18 cellular contexts compared by ENCODE assay signal in genomic region chr22:19490628-19491230, GRCh38. TPM values are rescaled to one million over a fixed set of nuclear protein-coding genes. Genes with fewer than 3 reads are reported as not detected.
DNase-seq lines count a peak whose midpoint lies in the region; ATAC-seq and TF ChIP-seq lines count a peak whose summit lies in the region.
"Had no signal": no experiment of that assay in that cellular context is flagged by ENCODE, and none has a peak within 500 bp of the region (broad histone marks: within the 10 kb centered on the region; RNA-seq: fewer than 3 reads in every experiment).

No MANE protein-coding gene starts in this region.

- peak overlapping the region in 1 of 2 donors; percentile 48 for H3K4me3 Mint-ChIP-seq in activated T-cell treated with anti-CD3 and anti-CD28 coated beads, Interleukin-2, amount 50 U/mL, for 72 hours
- no peak overlapping the region for H3K4me3 Mint-ChIP-seq in activated T-helper 17 cell treated with anti-CD3 and anti-CD28 coated beads, Interleukin-2, amount 50 U/mL, for 72 hours
- H3K4me3 Mint-ChIP-seq in nephron progenitor cell, result no peak overlapping the region
- no peak overlapping the region for H3K4me3 Mint-ChIP-seq in stimulated activated naive B cell treated with anti-CD40 and anti-IgM and Interleukin-4, amounts not matched to agents 10 μg/mL and 1 μg/mL and 100 μg/mL, for 72 hours
- H3K4me3 Mint-ChIP-seq: CD4-positive, CD25-positive, alpha-beta regulatory T cell; CD8-positive, alpha-beta memory T cell had no signal

- ATAC-seq in activated T-cell treated with anti-CD3 and anti-CD28 coated beads, Interleukin-2, amount 50 U/mL, for 72 hours (replicated peaks in 1 of 2), result peak; percentile 77 to 83
- peak; percentile 71 for ATAC-seq in activated T-helper 17 cell treated with anti-CD3 and anti-CD28 coated beads, Interleukin-2, amount 50 U/mL, for 72 hours (replicated peaks)
- no peak for ATAC-seq in mucosa of descending colon
- no peak for ATAC-seq in stimulated activated naive B cell treated with anti-CD40 and anti-IgM and Interleukin-4, amounts not matched to agents 10 μg/mL and 1 μg/mL and 100 μg/mL, for 72 hours (replicated peaks)

- peaks cover 13 to 51% of the 10 kb centered on the region in 2 donors for H3K36me3 Mint-ChIP-seq in activated T-cell treated with anti-CD3 and anti-CD28 coated beads, Interleukin-2, amount 50 U/mL, for 72 hours (ENCODE audit: insufficient read depth in 2 of 2)
- peaks cover 91% of the 10 kb centered on the region for H3K36me3 Mint-ChIP-seq in activated T-helper 17 cell treated with anti-CD3 and anti-CD28 coated beads, Interleukin-2, amount 50 U/mL, for 72 hours (ENCODE audit: low read depth)
- peaks cover 12% of the 10 kb centered on the region for H3K36me3 Mint-ChIP-seq in nephron progenitor cell (ENCODE audit: low read depth)
- H3K36me3 Mint-ChIP-seq in stimulated activated naive B cell treated with anti-CD40 and anti-IgM and Interleukin-4, amounts not matched to agents 10 μg/mL and 1 μg/mL and 100 μg/mL, for 72 hours, result peaks cover 0 to 12% of the 10 kb centered on the region in 2 donors
- H3K36me3 Mint-ChIP-seq: CD4-positive, CD25-positive, alpha-beta regulatory T cell; CD8-positive, alpha-beta memory T cell had no signal

- no peaks in the 10 kb centered on the region for H3K9me3 Mint-ChIP-seq in activated T-cell treated with anti-CD3 and anti-CD28 coated beads, Interleukin-2, amount 50 U/mL, for 72 hours
- H3K9me3 Mint-ChIP-seq in activated T-helper 17 cell treated with anti-CD3 and anti-CD28 coated beads, Interleukin-2, amount 50 U/mL, for 72 hours, result no peaks in the 10 kb centered on the region
- no peaks in the 10 kb centered on the region for H3K9me3 Mint-ChIP-seq in nephron progenitor cell
- no peaks in the 10 kb centered on the region for H3K9me3 Mint-ChIP-seq in stimulated activated naive B cell treated with anti-CD40 and anti-IgM and Interleukin-4, amounts not matched to agents 10 μg/mL and 1 μg/mL and 100 μg/mL, for 72 hours
- H3K9me3 Mint-ChIP-seq: CD4-positive, CD25-positive, alpha-beta regulatory T cell; CD8-positive, alpha-beta memory T cell had no signal

- H3K27ac Mint-ChIP-seq in activated T-cell treated with anti-CD3 and anti-CD28 coated beads, Interleukin-2, amount 50 U/mL, for 72 hours, result peak overlapping the region; percentile 2
- H3K27ac Mint-ChIP-seq in activated T-helper 17 cell treated with anti-CD3 and anti-CD28 coated beads, Interleukin-2, amount 50 U/mL, for 72 hours, result no peak overlapping the region
- H3K27ac Mint-ChIP-seq in nephron progenitor cell, result peak overlapping the region; percentile 13
- H3K27ac Mint-ChIP-seq in stimulated activated naive B cell treated with anti-CD40 and anti-IgM and Interleukin-4, amounts not matched to agents 10 μg/mL and 1 μg/mL and 100 μg/mL, for 72 hours, result no peak overlapping the region

- H3K4me1 ChIP-seq in mucosa of descending colon (ENCODE audit: low read depth), result no peaks in the 10 kb centered on the region
- H3K4me1 ChIP-seq: HAP-1 had no signal

- H3K36me3 ChIP-seq in mucosa of descending colon (ENCODE audit: low read depth), result no peaks in the 10 kb centered on the region

- intact Hi-C loops in mucosa of descending colon (cut with DNase I, micrococcal nuclease), result no loop called here

- TF ChIP-seq CTCF in nephron progenitor cell (IDR thresholded peaks at IDR 0.05) (no peak), mucosa of descending colon (IDR thresholded peaks at IDR 0.05) (no peak)

- H3K4me3 ChIP-seq in mucosa of descending colon, result no peak overlapping the region
- H3K4me3 ChIP-seq: GM23248, HAP-1 had no signal

- no peaks in the 10 kb centered on the region for H3K27me3 Mint-ChIP-seq in activated T-cell treated with anti-CD3 and anti-CD28 coated beads, Interleukin-2, amount 50 U/mL, for 72 hours (ENCODE audit: low read depth)
- H3K27me3 Mint-ChIP-seq in activated T-helper 17 cell treated with anti-CD3 and anti-CD28 coated beads, Interleukin-2, amount 50 U/mL, for 72 hours, result no peaks in the 10 kb centered on the region
- no peaks in the 10 kb centered on the region for H3K27me3 Mint-ChIP-seq in nephron progenitor cell (ENCODE audit: low read depth, poor library complexity)
- no peaks in the 10 kb centered on the region for H3K27me3 Mint-ChIP-seq in stimulated activated naive B cell treated with anti-CD40 and anti-IgM and Interleukin-4, amounts not matched to agents 10 μg/mL and 1 μg/mL and 100 μg/mL, for 72 hours
- H3K27me3 Mint-ChIP-seq: CD4-positive, CD25-positive, alpha-beta regulatory T cell; CD8-positive, alpha-beta memory T cell had no signal

- no peak for DNase-seq in activated T-cell treated with anti-CD3 and anti-CD28 coated beads, Interleukin-2, amount 50 U/mL, for 72 hours
- DNase-seq in activated T-cell treated with anti-CD3 and anti-CD28 coated beads for 4 hours (no peak), nephron progenitor cell (no peak), mucosa of descending colon (no peak)
- no peak for DNase-seq in stimulated activated naive B cell treated with anti-CD40 and anti-IgM and Interleukin-4, amounts not matched to agents 10 μg/mL and 1 μg/mL and 100 μg/mL, for 72 hours
- DNase-seq: ACHN; BE2C; C1 segment of cervical spinal cord; CD4-positive, CD25-positive, alpha-beta regulatory T cell; CD8-positive, alpha-beta memory T cell; COR-L47; DMS 273 treated with DMSO at 0.1 percent for 48 hours; DMS53; GM23248 had no signal

- H3K4me1 Mint-ChIP-seq in activated T-cell treated with anti-CD3 and anti-CD28 coated beads, Interleukin-2, amount 50 U/mL, for 72 hours (ENCODE audit: low read depth), result peaks cover 41% of the 10 kb centered on the region
- peaks cover 9% of the 10 kb centered on the region for H3K4me1 Mint-ChIP-seq in activated T-helper 17 cell treated with anti-CD3 and anti-CD28 coated beads, Interleukin-2, amount 50 U/mL, for 72 hours
- H3K4me1 Mint-ChIP-seq in nephron progenitor cell, result no peaks in the 10 kb centered on the region
- peaks cover 0 to 5% of the 10 kb centered on the region in 2 donors for H3K4me1 Mint-ChIP-seq in stimulated activated naive B cell treated with anti-CD40 and anti-IgM and Interleukin-4, amounts not matched to agents 10 μg/mL and 1 μg/mL and 100 μg/mL, for 72 hours

- no peaks in the 10 kb centered on the region for H3K9me3 ChIP-seq in mucosa of descending colon
- H3K9me3 ChIP-seq: BE2C, HAP-1 had no signal

RNA-seq across cellular contexts. Expression of gene CDC45, which starts 11.0 kb away (rescaled TPM):
- 100 to 1,000 TPM; 119 to 144 TPM for total RNA-seq in activated T-cell treated with anti-CD3 and anti-CD28 coated beads, Interleukin-2, amount 50 U/mL, for 72 hours
- total RNA-seq in activated T-helper 17 cell treated with anti-CD3 and anti-CD28 coated beads, Interleukin-2, amount 50 U/mL, for 72 hours, result 10 to 100 TPM; 64.2 to 99.9 TPM
- 10 to 100 TPM in 1 of 3 donors, 1 to 10 TPM in 2; 2.2 to 13.9 (median 2.8) TPM for total RNA-seq in mucosa of descending colon

RNA-seq across cellular contexts. Expression of gene UFD1, which starts 11.7 kb away (rescaled TPM):
- total RNA-seq in activated T-cell treated with anti-CD3 and anti-CD28 coated beads, Interleukin-2, amount 50 U/mL, for 72 hours, result 10 to 100 TPM; 68.3 to 78.6 TPM
- total RNA-seq in activated T-helper 17 cell treated with anti-CD3 and anti-CD28 coated beads, Interleukin-2, amount 50 U/mL, for 72 hours, result 10 to 100 TPM; 56.0 to 93.5 TPM
- total RNA-seq in mucosa of descending colon, result 10 to 100 TPM; 48.5 to 71.0 (median 49.9) TPM

RNA-seq across cellular contexts. Expression of gene CLDN5, which starts 33.5 kb away (rescaled TPM):
- under 1 TPM; 0.30 to 0.36 TPM for total RNA-seq in activated T-cell treated with anti-CD3 and anti-CD28 coated beads, Interleukin-2, amount 50 U/mL, for 72 hours
- total RNA-seq in activated T-helper 17 cell treated with anti-CD3 and anti-CD28 coated beads, Interleukin-2, amount 50 U/mL, for 72 hours, result under 1 TPM in 1 of 2 donors, not detected in 1; 0.13 TPM
- total RNA-seq in mucosa of descending colon, result 10 to 100 TPM; 22.0 to 34.7 (median 22.2) TPM
- total RNA-seq: CD8-positive, alpha-beta memory T cell; GM23248; H4; HT-29 had no signal

RNA-seq across cellular contexts. Expression of gene C22orf39, which starts 43.2 kb away (rescaled TPM):
- total RNA-seq in activated T-cell treated with anti-CD3 and anti-CD28 coated beads, Interleukin-2, amount 50 U/mL, for 72 hours, result 10 to 100 TPM; 34.3 to 40.6 TPM
- 10 to 100 TPM; 18.6 to 21.7 TPM for total RNA-seq in activated T-helper 17 cell treated with anti-CD3 and anti-CD28 coated beads, Interleukin-2, amount 50 U/mL, for 72 hours
- 10 to 100 TPM; 21.9 to 60.4 (median 28.0) TPM for total RNA-seq in mucosa of descending colon

RNA-seq across cellular contexts. Expression of gene MRPL40, which starts 58.4 kb away (rescaled TPM):
- total RNA-seq in activated T-cell treated with anti-CD3 and anti-CD28 coated beads, Interleukin-2, amount 50 U/mL, for 72 hours, result 10 to 100 TPM; 27.1 to 27.2 TPM
- total RNA-seq in activated T-helper 17 cell treated with anti-CD3 and anti-CD28 coated beads, Interleukin-2, amount 50 U/mL, for 72 hours, result 10 to 100 TPM; 11.8 to 25.7 TPM
- 10 to 100 TPM; 15.2 to 21.7 (median 19.0) TPM for total RNA-seq in mucosa of descending colon

Comparison
In these comparisons a context has a peak if more than half of its experiments do, and no peak if none do; other contexts are left out.
1. ATAC-seq: peak in activated T-cell treated with anti-CD3 and anti-CD28 coated beads, Interleukin-2, amount 50 U/mL, for 72 hours (2 of 2) and activated T-helper 17 cell treated with anti-CD3 and anti-CD28 coated beads, Interleukin-2, amount 50 U/mL, for 72 hours (single experiment); none in mucosa of descending colon (single experiment) and stimulated activated naive B cell treated with anti-CD40 and anti-IgM and Interleukin-4, amounts not matched to agents 10 μg/mL and 1 μg/mL and 100 μg/mL, for 72 hours (0 of 2).
2. H3K27ac Mint-ChIP-seq: peak in activated T-cell treated with anti-CD3 and anti-CD28 coated beads, Interleukin-2, amount 50 U/mL, for 72 hours (single experiment) and nephron progenitor cell (single experiment); none in activated T-helper 17 cell treated with anti-CD3 and anti-CD28 coated beads, Interleukin-2, amount 50 U/mL, for 72 hours (single experiment) and stimulated activated naive B cell treated with anti-CD40 and anti-IgM and Interleukin-4, amounts not matched to agents 10 μg/mL and 1 μg/mL and 100 μg/mL, for 72 hours (single experiment).
3. RNA of gene CDC45, which starts 11.0 kb away (total RNA-seq): 119 to 144 TPM in activated T-cell treated with anti-CD3 and anti-CD28 coated beads, Interleukin-2, amount 50 U/mL, for 72 hours and 64.2 to 99.9 TPM in activated T-helper 17 cell treated with anti-CD3 and anti-CD28 coated beads, Interleukin-2, amount 50 U/mL, for 72 hours; 2.2 to 13.9 TPM in mucosa of descending colon; every median in the first group is over 4 times any median in the second.
4. RNA of gene CLDN5, which starts 33.5 kb away (total RNA-seq): 22.0 to 34.7 TPM in mucosa of descending colon; 0.30 to 0.36 TPM in activated T-cell treated with anti-CD3 and anti-CD28 coated beads, Interleukin-2, amount 50 U/mL, for 72 hours and 0.13 TPM in activated T-helper 17 cell treated with anti-CD3 and anti-CD28 coated beads, Interleukin-2, amount 50 U/mL, for 72 hours; every median in the first group is over 10 times any median in the second.